ENCODE assay signal across 19 cellular contexts in the genomic region with DNA sequence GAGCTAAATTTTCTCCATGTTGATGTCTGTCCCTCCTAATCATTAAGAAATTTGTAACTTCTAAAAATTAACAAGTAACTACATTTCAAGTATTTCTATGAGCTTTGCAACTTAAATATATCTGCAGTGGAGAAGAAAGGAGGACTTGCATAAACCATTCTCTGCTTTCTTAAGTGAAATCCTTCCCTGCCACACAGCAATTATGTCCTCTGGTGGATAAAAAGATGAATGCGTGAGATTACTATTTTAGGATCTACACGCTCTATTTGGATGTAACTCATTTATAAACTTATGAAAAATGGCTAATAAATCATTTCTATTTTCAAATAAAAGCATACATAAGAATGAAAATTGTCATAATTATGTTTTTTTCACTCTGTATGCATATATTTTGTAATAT.
DNase-seq lines count a peak whose midpoint lies in the region; ATAC-seq and TF ChIP-seq lines count a peak whose summit lies in the region.
"Had no signal": no experiment of that assay in that cellular context is flagged by ENCODE, and none has a peak within 500 bp of the region (broad histone marks: within the 10 kb centered on the region; RNA-seq: fewer than 3 reads in every experiment).

No MANE protein-coding gene starts in this region.

- no peaks in the 10 kb centered on the region for H3K79me2 ChIP-seq in neural progenitor cell (ENCODE audit: low read depth)

- no peak overlapping the region for H2AFZ ChIP-seq in neural progenitor cell (replicated peaks)

- no peaks in the 10 kb centered on the region for H4K20me1 ChIP-seq in neural progenitor cell (ENCODE audit: low read depth)

- TF ChIP-seq EP300 in upper lobe of left lung (IDR thresholded peaks at IDR 0.05), result no peak

- H3K4me3 ChIP-seq in neural progenitor cell (no peak overlapping the region), upper lobe of left lung (no peak overlapping the region)
- H3K4me3 ChIP-seq: heart left ventricle, SJSA1, skin epidermis, tibial nerve had no signal

- H3K27ac ChIP-seq in neural progenitor cell (no peak overlapping the region), upper lobe of left lung (no peak overlapping the region)
- H3K27ac ChIP-seq: heart left ventricle, SJSA1, skin epidermis, tibial nerve had no signal

- H3K4me3 Mint-ChIP-seq in neural progenitor cell, result no peak overlapping the region
- H3K4me3 Mint-ChIP-seq: activated naive CD8-positive, alpha-beta T cell; CD4-positive, alpha-beta memory T cell; stimulated activated memory B cell treated with anti-CD40 and anti-IgM and Interleukin-4, amounts not matched to agents 10 μg/mL and 1 μg/mL and 100 μg/mL, for 72 hours had no signal

- H3K27me3 ChIP-seq in neural progenitor cell (no peaks in the 10 kb centered on the region), upper lobe of left lung (no peaks in the 10 kb centered on the region)
- H3K27me3 ChIP-seq: heart left ventricle, SJSA1, tibial nerve had no signal

- TF ChIP-seq CTCF in LNCAP (IDR thresholded peaks at IDR 0.05), result peak; percentile 26; the same call in 1 of the 2 replicates
- TF ChIP-seq CTCF in neural progenitor cell (IDR thresholded peaks at IDR 0.05), result peak; percentile 12
- TF ChIP-seq CTCF in upper lobe of left lung (IDR thresholded peaks at IDR 0.05), result no peak

- H3K4me1 ChIP-seq in neural progenitor cell, result no peaks in the 10 kb centered on the region
- H3K4me1 ChIP-seq in upper lobe of left lung, result no peaks in the 10 kb centered on the region
- H3K4me1 ChIP-seq: heart left ventricle, SJSA1, tibial nerve had no signal

- H3K27me3 Mint-ChIP-seq in neural progenitor cell (ENCODE audit: insufficient read depth, low read depth), result no peaks in the 10 kb centered on the region
- H3K27me3 Mint-ChIP-seq: activated naive CD8-positive, alpha-beta T cell; CD4-positive, alpha-beta memory T cell; stimulated activated memory B cell treated with anti-CD40 and anti-IgM and Interleukin-4, amounts not matched to agents 10 μg/mL and 1 μg/mL and 100 μg/mL, for 72 hours had no signal

- no peak overlapping the region for H3K4me2 ChIP-seq in neural progenitor cell

- 87% methylated on average over 2 of the region's 2 CpGs for WGBS in upper lobe of left lung, 2 donors

- H3K4me1 Mint-ChIP-seq in neural progenitor cell, result no peaks in the 10 kb centered on the region
- H3K4me1 Mint-ChIP-seq: CD4-positive, alpha-beta memory T cell; stimulated activated memory B cell treated with anti-CD40 and anti-IgM and Interleukin-4, amounts not matched to agents 10 μg/mL and 1 μg/mL and 100 μg/mL, for 72 hours had no signal

- no peaks in the 10 kb centered on the region for H3F3A ChIP-seq in neural progenitor cell (ENCODE audit: low read depth)

- H3K36me3 ChIP-seq in neural progenitor cell, result no peaks in the 10 kb centered on the region
- no peaks in the 10 kb centered on the region for H3K36me3 ChIP-seq in upper lobe of left lung
- H3K36me3 ChIP-seq: heart left ventricle, SJSA1, tibial nerve had no signal

- H3K36me3 Mint-ChIP-seq in neural progenitor cell, result no peaks in the 10 kb centered on the region
- H3K36me3 Mint-ChIP-seq: activated naive CD8-positive, alpha-beta T cell; CD4-positive, alpha-beta memory T cell; stimulated activated memory B cell treated with anti-CD40 and anti-IgM and Interleukin-4, amounts not matched to agents 10 μg/mL and 1 μg/mL and 100 μg/mL, for 72 hours had no signal

- H3K9ac ChIP-seq in neural progenitor cell, result no peak overlapping the region

- no peak for TF ChIP-seq POLR2A in upper lobe of left lung (IDR thresholded peaks at IDR 0.05)

- H3K9me3 ChIP-seq in neural progenitor cell (ENCODE audit: low read depth) (peaks cover 4% of the 10 kb centered on the region), upper lobe of left lung (no peaks in the 10 kb centered on the region)
- H3K9me3 ChIP-seq: SJSA1 had no signal

- ATAC-seq in upper lobe of left lung (ENCODE audit: low FRiP score in 2 of 2), result no peak
- no peak for ATAC-seq in GM19467 (IDR thresholded peaks at IDR 0.05; ENCODE audit: unreplicated experiment)
- ATAC-seq: heart left ventricle; stimulated activated memory B cell treated with anti-CD40 and anti-IgM and Interleukin-4, amounts not matched to agents 10 μg/mL and 1 μg/mL and 100 μg/mL, for 72 hours had no signal

- H3K9me3 Mint-ChIP-seq in neural progenitor cell, result peaks cover 9% of the 10 kb centered on the region

- no peak overlapping the region for H3K27ac Mint-ChIP-seq in neural progenitor cell
- H3K27ac Mint-ChIP-seq: activated naive CD8-positive, alpha-beta T cell; CD4-positive, alpha-beta memory T cell; stimulated activated memory B cell treated with anti-CD40 and anti-IgM and Interleukin-4, amounts not matched to agents 10 μg/mL and 1 μg/mL and 100 μg/mL, for 72 hours had no signal

- DNase-seq in ELR (ENCODE audit: low read depth), result peak; percentile 30
- DNase-seq in dermis blood vessel endothelial cell, result peak; percentile 4
- no peak for DNase-seq in neural progenitor cell (ENCODE audit: low spot score)
- no peak for DNase-seq in upper lobe of left lung
- DNase-seq in NCI-H524 (lab: John Stamatoyannopoulos, UW), result no peak
- DNase-seq in HK-2 (ENCODE audit: unreplicated experiment), result no peak
- DNase-seq: activated T-cell treated with anti-CD3 and anti-CD28 coated beads, Interleukin-2, amount 50 U/mL, for 48 hours; CD4-positive, alpha-beta memory T cell; central memory CD4-positive, alpha-beta T cell; heart left ventricle; NCI-H1048; NCI-H2227 treated with DMSO at 0.1 percent for 48 hours had no signal

Comparison
In these comparisons a context has a peak if more than half of its experiments do, and no peak if none do; other contexts are left out.
1. DNase-seq: peak in ELR (single experiment) and dermis blood vessel endothelial cell (single experiment); none in neural progenitor cell (single experiment), upper lobe of left lung (0 of 2), NCI-H524 (0 of 2) and HK-2 (single experiment).
2. CTCF ChIP-seq: peak in LNCAP (single experiment) and neural progenitor cell (single experiment); none in upper lobe of left lung (0 of 6).